Comparison of ENCODE assay signal across 8 cellular contexts in genomic region chr4:10115271-10115656, GRCh38. TPM values are rescaled to one million over a fixed set of nuclear protein-coding genes. Genes with fewer than 3 reads are reported as not detected.
DNase-seq lines count a peak whose midpoint lies in the region; ATAC-seq and TF ChIP-seq lines count a peak whose summit lies in the region.

No MANE protein-coding gene starts in this region.

- H3K36me3 ChIP-seq in esophagus (ENCODE audit: control insufficient read depth in 2 of 2, insufficient read depth in 2 of 2, low read length in 1 of 2) (peaks cover 15 to 35% of the 10 kb centered on the region in 2 donors), ovary (no peaks in the 10 kb centered on the region)

- H3K4me3 ChIP-seq in GM12875 (ENCODE audit: low read depth, low read length) (peak overlapping the region; percentile 91), esophagus (ENCODE audit: low read depth in 1 of 2, low read length in 2 of 2) (peak overlapping the region; percentile 76 to 82), ovary (peak overlapping the region; percentile 89)

- H3K27ac ChIP-seq in esophagus (ENCODE audit: low read depth in 2 of 2, low read length in 1 of 2) (peak overlapping the region; percentile 93 to 95), ovary (peak overlapping the region in 1 of 2 donors; percentile 98)

- H3K9me3 ChIP-seq in esophagus (ENCODE audit: control insufficient read depth in 2 of 2, insufficient read depth in 1 of 2, low read depth in 1 of 2, low read length in 1 of 2) (no peaks in the 10 kb centered on the region), ovary (no peaks in the 10 kb centered on the region)

- no peak for ATAC-seq in HG03175 (IDR thresholded peaks at IDR 0.05; ENCODE audit: unreplicated experiment)

- H3K4me1 ChIP-seq in esophagus (ENCODE audit: control insufficient read depth in 2 of 2, insufficient read depth in 2 of 2, low read length in 1 of 2) (peaks cover 13 to 17% of the 10 kb centered on the region in 2 donors), ovary (ENCODE audit: insufficient read depth) (peaks cover 30% of the 10 kb centered on the region)

- WGBS in esophagus, 2 donors: 25 to 30% methylated on average over 8 of the region's 8 CpGs
- WGBS in ovary, 3 donors: 36 to 41% (median 40%) methylated on average over 8 of the region's 8 CpGs

- peak; percentile 64 for DNase-seq in RPMI7951 (ENCODE audit: low read depth)
- DNase-seq in ovary: peak in 1 of 5 donors; percentile 38
- DNase-seq in NCI-H2081 treated with DMSO at 0.1 percent for 48 hours (lab: John Stamatoyannopoulos, UW): no peak
- no peak for DNase-seq in NCI-H1930 (lab: John Stamatoyannopoulos, UW)
- no peak for DNase-seq in putamen (ENCODE audit: low spot score)

- intact Hi-C loops in ovary (cut with DNase I): loop anchor here in 1 of 4 donors (5.0 kb wide), 1 partner anchor 93 kb away; the partner anchor contains the start of gene SLC2A9

- no peaks in the 10 kb centered on the region for H3K27me3 ChIP-seq in esophagus (ENCODE audit: control insufficient read depth in 1 of 2, insufficient read depth in 2 of 2, low read length in 2 of 2)
- no peaks in the 10 kb centered on the region for H3K27me3 ChIP-seq in ovary

- TF ChIP-seq EP300 in ovary (IDR thresholded peaks at IDR 0.05): no peak

- TF ChIP-seq CTCF in GM12875 (IDR thresholded peaks at IDR 0.05; ENCODE audit: borderline replicate concordance, insufficient read depth, low read depth, low read length): no peak
- no peak for TF ChIP-seq CTCF in ovary (IDR thresholded peaks at IDR 0.05)

- no peak for TF ChIP-seq POLR2A in ovary (IDR thresholded peaks at IDR 0.05)

RNA-seq across cellular contexts. Expression of gene WDR1, which starts 1.3 kb away (rescaled TPM):
- total RNA-seq in RPMI7951 (2014; rRNA removed; shearing (Covaris generic)): 168 and 180 TPM in 2 replicates
- polyA plus RNA-seq in esophagus (100 to 1,000 TPM in 1 of 2 donors, 10 to 100 TPM in 1; 73.8 to 170 TPM), ovary (100 to 1,000 TPM; 140 to 351 TPM)
- total RNA-seq in ovary: 100 to 1,000 TPM in 5 of 7 donors, 10 to 100 TPM in 2; 67.2 to 352 (median 260) TPM
